27 cellular contexts compared by ENCODE assay signal in the genomic region with DNA sequence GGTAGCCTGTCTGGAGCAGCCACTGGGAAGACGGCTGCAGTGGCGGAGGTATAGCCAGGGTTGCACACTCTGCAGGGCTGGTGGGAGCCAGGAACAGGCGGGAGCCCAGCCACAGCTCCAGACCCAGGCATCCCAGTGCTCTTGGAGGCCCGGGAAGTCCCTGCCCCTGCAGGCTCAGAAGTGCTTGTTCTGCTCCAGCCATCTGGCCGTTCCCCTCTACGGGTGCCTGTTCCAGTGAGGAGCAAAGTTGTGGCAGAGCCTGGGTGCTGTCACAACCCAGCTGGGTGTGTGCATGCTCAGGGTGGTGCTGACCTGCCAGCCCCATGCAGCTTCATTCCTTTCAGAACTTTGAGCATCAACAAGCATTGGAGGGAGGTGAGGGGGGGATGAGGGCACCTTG.
"Had no signal": no experiment of that assay in that cellular context is flagged by ENCODE, and none has a peak within 500 bp of the region (broad histone marks: within the 10 kb centered on the region; RNA-seq: fewer than 3 reads in every experiment).

No MANE protein-coding gene starts in this region.

- ATAC-seq: effector memory CD8-positive, alpha-beta T cell; esophagus mucosa; foreskin keratinocyte; gastrocnemius medialis; gastroesophageal sphincter; heart left ventricle had no signal

- H3K27ac ChIP-seq: colonic mucosa, coronary artery, dorsolateral prefrontal cortex, epithelial cell of prostate, esophagus muscularis mucosa, esophagus squamous epithelium, foreskin keratinocyte, gastrocnemius medialis, gastroesophageal sphincter, heart left ventricle had no signal

- FAIRE-seq: colon, endometrium, endothelial cell of umbilical vein, frontal cortex had no signal

- H3K36me3 ChIP-seq: colonic mucosa, esophagus muscularis mucosa, esophagus squamous epithelium, gastrocnemius medialis, gastroesophageal sphincter, heart left ventricle had no signal

- H3K4me3 ChIP-seq: colonic mucosa, coronary artery, dorsolateral prefrontal cortex, esophagus muscularis mucosa, esophagus squamous epithelium, gastrocnemius medialis, gastroesophageal sphincter, heart left ventricle had no signal

- H3K4me1 ChIP-seq: colonic mucosa, foreskin keratinocyte, gastrocnemius medialis had no signal

- DNase-seq: colonic mucosa; cortex of kidney; dermis blood vessel endothelial cell; dorsolateral prefrontal cortex; effector CD4-positive, alpha-beta T cell; effector CD8-positive, alpha-beta T cell; effector memory CD4-positive, alpha-beta T cell; effector memory CD8-positive, alpha-beta T cell; endodermal cell; erythroblast; esophagus squamous epithelium; foreskin fibroblast; foreskin keratinocyte; foreskin melanocyte; gastrocnemius medialis; glutamatergic neuron; head of caudate nucleus; heart left ventricle had no signal

- H3K27me3 ChIP-seq: colonic mucosa, gastrocnemius medialis had no signal

- H3K9me3 ChIP-seq: colonic mucosa, esophagus muscularis mucosa, esophagus squamous epithelium, gastrocnemius medialis, gastroesophageal sphincter, heart left ventricle had no signal
